Comparison of ENCODE assay signal across 7 cellular contexts in the genomic region with DNA sequence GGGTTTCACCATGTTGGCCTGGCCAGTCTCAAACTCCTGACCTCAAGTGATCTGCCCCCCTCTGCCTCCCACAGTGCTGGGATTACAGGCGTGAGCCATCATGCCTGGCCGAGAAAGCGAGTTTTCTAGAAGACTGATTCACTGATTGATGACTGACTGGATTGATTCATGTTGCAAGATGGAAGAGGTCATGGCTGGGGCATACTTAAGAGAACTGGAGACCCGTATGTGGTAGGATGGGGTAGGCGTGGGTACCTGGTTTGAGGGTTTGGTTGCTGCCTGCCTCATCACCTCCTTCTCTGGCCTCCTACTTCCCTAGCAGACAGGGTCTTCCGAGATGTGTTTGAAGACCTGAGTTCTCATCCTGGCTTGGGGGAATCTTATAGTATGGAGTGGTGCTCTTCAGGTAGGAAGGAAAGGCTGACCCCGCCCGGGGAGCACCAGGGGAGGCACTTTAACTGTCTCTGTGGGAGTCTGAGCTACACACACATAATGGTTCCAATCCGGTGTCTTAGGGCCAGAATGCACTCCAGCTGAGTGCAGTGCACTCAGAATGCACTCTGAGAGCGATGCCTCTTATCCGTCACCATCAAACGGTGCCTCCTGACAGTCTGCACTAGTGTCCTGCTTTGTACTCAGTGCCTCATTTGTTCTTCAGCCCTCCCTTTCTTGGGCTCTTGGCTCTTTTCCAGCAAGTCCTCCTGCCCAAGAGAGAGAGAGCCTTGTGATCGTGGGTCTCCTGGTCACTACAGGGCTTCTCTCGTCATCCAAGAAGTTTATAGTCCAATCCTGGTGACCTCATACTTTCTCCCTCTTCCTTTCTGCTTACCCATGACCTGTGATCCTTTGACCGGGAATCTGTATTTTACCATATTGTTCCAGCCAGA. TPM values are rescaled to one million over a fixed set of nuclear protein-coding genes. Genes with fewer than 3 reads are reported as not detected.
DNase-seq lines count a peak whose midpoint lies in the region; ATAC-seq and TF ChIP-seq lines count a peak whose summit lies in the region.

No MANE protein-coding gene starts in this region.

- H3K27me3 Mint-ChIP-seq in activated CD4-positive, alpha-beta memory T cell treated with anti-CD3 and anti-CD28 coated beads for 36 hours, result no peaks in the 10 kb centered on the region

- peak; percentile 4 to 31 for ATAC-seq in left cardiac atrium
- peak in 1 of 2 donors; percentile 21 for ATAC-seq in gastrocnemius medialis
- ATAC-seq in HG03354 (IDR thresholded peaks at IDR 0.05; ENCODE audit: poor library complexity, severe bottlenecking, unreplicated experiment), result no peak
- no peak for ATAC-seq in HG03442 (IDR thresholded peaks at IDR 0.05; ENCODE audit: unreplicated experiment)
- no peak for ATAC-seq in GM18909 (IDR thresholded peaks at IDR 0.05; ENCODE audit: poor library complexity, unreplicated experiment)

- H3K36me3 ChIP-seq in gastrocnemius medialis, result no peaks in the 10 kb centered on the region

- H3K27ac Mint-ChIP-seq in activated CD4-positive, alpha-beta memory T cell treated with anti-CD3 and anti-CD28 coated beads for 36 hours, result peak overlapping the region; percentile 78

- CTCF ChIA-PET in activated CD4-positive, alpha-beta memory T cell treated with anti-CD3 and anti-CD28 coated beads for 36 hours (lab: Charles Lee), result interaction anchor here (0.6 to 1.7 kb wide), 2 partner anchors 52 to 87 kb away, joined by 3 to 10 read pairs; no protein-coding TSS in a partner anchor

- POLR2A ChIA-PET in activated CD4-positive, alpha-beta memory T cell treated with anti-CD3 and anti-CD28 coated beads for 36 hours (lab: Charles Lee), result interaction anchor here (1.4 to 1.9 kb wide), 2 partner anchors 17 to 32 kb away, joined by 4 to 6 read pairs; no protein-coding TSS in a partner anchor

- H3K4me3 ChIP-seq in gastrocnemius medialis, result no peak overlapping the region

- no peaks in the 10 kb centered on the region for H3K36me3 Mint-ChIP-seq in activated CD4-positive, alpha-beta memory T cell treated with anti-CD3 and anti-CD28 coated beads for 36 hours

- in situ Hi-C loops in gastrocnemius medialis (cut with MboI; ENCODE audit: low sequenced_read_pairs in 4 of 4), result no loop called here

- peak; percentile 69 to 80 for DNase-seq in NCI-H187 (lab: John Stamatoyannopoulos, UW)
- peak; percentile 70 for DNase-seq in activated CD4-positive, alpha-beta memory T cell treated with anti-CD3 and anti-CD28 coated beads for 36 hours
- DNase-seq in left cardiac atrium, result no peak
- DNase-seq in gastrocnemius medialis, result peak in 1 of 2 donors; percentile 11

- intact Hi-C loops in activated CD4-positive, alpha-beta memory T cell treated with anti-CD3 and anti-CD28 coated beads for 36 hours (cut with micrococcal nuclease), result loop anchor here (1.0 kb wide), 3 partner anchors 16 to 48 kb away; no protein-coding TSS in a partner anchor
- intact Hi-C loops in left cardiac atrium (cut with DNase I) (loop anchor here in 1 of 2 donors (5.0 kb wide), 1 partner anchor 33 kb away; no protein-coding TSS in a partner anchor), gastrocnemius medialis (cut with DNase I; ENCODE audit: low total_unique reads) (no loop called here)

- peak overlapping the region; percentile 40 to 70 (median 67) for H3K27ac ChIP-seq in gastrocnemius medialis

- no peaks in the 10 kb centered on the region for H3K27me3 ChIP-seq in gastrocnemius medialis

- H3K4me1 Mint-ChIP-seq in activated CD4-positive, alpha-beta memory T cell treated with anti-CD3 and anti-CD28 coated beads for 36 hours (ENCODE audit: low read depth), result peaks cover 94% of the 10 kb centered on the region

- no peaks in the 10 kb centered on the region for H3K9me3 ChIP-seq in gastrocnemius medialis

- no peak for TF ChIP-seq POLR2A in gastrocnemius medialis (IDR thresholded peaks at IDR 0.05)

- TF ChIP-seq CTCF in gastrocnemius medialis (IDR thresholded peaks at IDR 0.05 in 4 of 5, conservative IDR thresholded peaks at IDR 0.05 in 1 of 5), result no peak

- H3K9me3 Mint-ChIP-seq in activated CD4-positive, alpha-beta memory T cell treated with anti-CD3 and anti-CD28 coated beads for 36 hours, result no peaks in the 10 kb centered on the region

- no peak overlapping the region for H3K4me3 Mint-ChIP-seq in activated CD4-positive, alpha-beta memory T cell treated with anti-CD3 and anti-CD28 coated beads for 36 hours

- H3K4me1 ChIP-seq in gastrocnemius medialis, result peaks cover 3 to 10% of the 10 kb centered on the region in 2 donors

RNA-seq across cellular contexts. Expression of gene PLEKHG3, which starts 19.7 kb away (rescaled TPM):
- total RNA-seq in activated CD4-positive, alpha-beta memory T cell treated with anti-CD3 and anti-CD28 coated beads for 36 hours, result 10 to 100 TPM; 20.1 to 22.6 TPM
- total RNA-seq in left cardiac atrium (10 to 100 TPM; 29.4 to 37.7 TPM), gastrocnemius medialis (10 to 100 TPM in 3 of 4 donors, 1 to 10 TPM in 1; 8.8 to 18.8 (median 14.5) TPM)

Comparison
In these comparisons a context has a peak if more than half of its experiments do, and no peak if none do; other contexts are left out.
1. ATAC-seq: peak in left cardiac atrium (2 of 2); none in HG03354 (single experiment), HG03442 (single experiment) and GM18909 (single experiment).